In the genomic region with DNA sequence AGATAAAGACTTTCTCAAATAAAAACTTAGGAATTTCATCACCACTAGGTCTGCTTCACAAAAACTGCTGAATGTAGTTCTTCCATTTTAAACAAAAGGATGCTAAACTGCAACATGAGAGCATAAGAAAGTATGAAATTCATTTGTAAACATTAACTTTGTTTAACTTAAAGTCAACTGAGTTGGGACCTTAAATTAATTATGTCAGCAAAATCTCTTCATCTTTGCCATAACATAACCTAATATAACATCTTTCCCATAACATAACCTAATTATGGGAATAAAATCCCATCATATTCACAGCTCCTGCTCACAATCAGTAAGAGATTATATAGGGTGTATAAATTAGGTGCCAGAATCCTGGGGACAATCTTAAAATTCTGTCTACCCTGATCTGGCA, we compare ENCODE assay signal across 26 cellular contexts.
"Had no signal": no experiment of that assay in that cellular context is flagged by ENCODE, and none has a peak within 500 bp of the region (broad histone marks: within the 10 kb centered on the region; RNA-seq: fewer than 3 reads in every experiment).

No MANE protein-coding gene starts in this region.

- H3K27me3 ChIP-seq: stomach, suprapubic skin, testis, thyroid gland, tibial artery, tibial nerve, transverse colon, upper lobe of left lung, upper lobe of right lung, uterus, vagina had no signal

- ATAC-seq: stimulated activated effector memory CD8-positive, alpha-beta T cell treated with anti-CD3 and anti-CD28 coated beads, Interleukin-12 subunit alpha, Interleukin-12 subunit beta, amount 100 ng/mL, for 72 hours; stimulated activated memory B cell treated with anti-CD40 and anti-IgM and Interleukin-4, amounts not matched to agents 10 μg/mL and 1 μg/mL and 100 μg/mL, for 72 hours; stimulated activated naive B cell treated with anti-CD40 and anti-IgM and Interleukin-4, amounts not matched to agents 10 μg/mL and 1 μg/mL and 100 μg/mL, for 72 hours; stimulated activated naive CD8-positive, alpha-beta T cell treated with anti-CD3 and anti-CD28 coated beads, Interleukin-15, amount 100 ng/mL, for 72 hours; stimulated activated naive CD8-positive, alpha-beta T cell treated with anti-CD3 and anti-CD28 coated beads, Interleukin-15, Interleukin-2, amounts not matched to agents 100 U/mL and 50 U/mL, for 24 hours had no signal

- FAIRE-seq: urothelium cell line had no signal

- DNase-seq: stimulated activated CD4-positive, alpha-beta T cell treated with anti-CD3 and anti-CD28 coated beads, Interleukin-2, amount 100 ng/mL, for 48 hours; stimulated activated CD4-positive, alpha-beta T cell treated with anti-CD3 and anti-CD28 coated beads, Interleukin-4, amount 100 ng/mL, for 1 hour; stimulated activated CD4-positive, alpha-beta T cell treated with anti-CD3 and anti-CD28 coated beads, Interleukin-4, amount 100 ng/mL, for 24 hours; stimulated activated CD4-positive, alpha-beta T cell treated with anti-CD3 and anti-CD28 coated beads, Interleukin-4, amount 100 ng/mL, for 4 hours; stimulated activated CD8-positive, alpha-beta memory T cell treated with anti-CD3 and anti-CD28 coated beads, Interleukin-4, amount 100 ng/mL, for 48 hours; stimulated activated naive B cell treated with anti-CD40 and anti-IgM and Interleukin-4, amounts not matched to agents 10 μg/mL and 1 μg/mL and 100 μg/mL, for 72 hours; stimulated activated naive CD4-positive, alpha-beta T cell; stimulated activated naive CD4-positive, alpha-beta T cell treated with Interleukin-2 at 50 U/mL for 16 hours; stimulated activated naive CD8-positive, alpha-beta T cell treated with anti-CD3 and anti-CD28 coated beads, Interleukin-15, amount 100 ng/mL, for 72 hours; stimulated activated naive CD8-positive, alpha-beta T cell treated with anti-CD3 and anti-CD28 coated beads, Interleukin-15, Interleukin-2, amounts not matched to agents 100 U/mL and 50 U/mL, for 24 hours; stomach; substantia nigra; testis; thyroid gland; tibial artery; transverse colon; upper lobe of left lung; upper lobe of right lung; uterus had no signal

- H3K9me3 ChIP-seq: testis, thyroid gland, uterus had no signal

- H3K4me1 ChIP-seq: stomach, suprapubic skin, testis, thyroid gland, tibial nerve, transverse colon, upper lobe of left lung, upper lobe of right lung, uterus, vagina had no signal

- H3K36me3 ChIP-seq: stomach, suprapubic skin, thoracic aorta, thyroid gland, tibial artery, tibial nerve, transverse colon, upper lobe of left lung, upper lobe of right lung, uterus, vagina had no signal

- H3K4me3 ChIP-seq: stomach, suprapubic skin, testis, thoracic aorta, thyroid gland, tibial artery, tibial nerve, transverse colon, upper lobe of left lung, upper lobe of right lung, uterus, vagina had no signal

- H3K27ac ChIP-seq: stomach, suprapubic skin, testis, thoracic aorta, thyroid gland, tibial artery, tibial nerve, transverse colon, upper lobe of left lung, upper lobe of right lung, uterus, vagina had no signal
